In the genomic region with DNA sequence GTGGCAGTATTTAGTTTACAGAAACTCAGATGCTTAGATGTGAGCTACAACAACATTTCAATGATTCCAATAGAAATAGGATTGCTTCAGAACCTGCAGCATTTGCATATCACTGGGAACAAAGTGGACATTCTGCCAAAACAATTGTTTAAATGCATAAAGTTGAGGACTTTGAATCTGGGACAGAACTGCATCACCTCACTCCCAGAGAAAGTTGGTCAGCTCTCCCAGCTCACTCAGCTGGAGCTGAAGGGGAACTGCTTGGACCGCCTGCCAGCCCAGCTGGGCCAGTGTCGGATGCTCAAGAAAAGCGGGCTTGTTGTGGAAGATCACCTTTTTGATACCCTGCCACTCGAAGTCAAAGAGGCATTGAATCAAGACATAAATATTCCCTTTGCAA, we compare ENCODE assay signal across 1 cellular context.
TF ChIP-seq lines count a peak whose summit lies in the region.

No MANE protein-coding gene starts in this region.

TF ChIP-seq in WTC11, 78 proteins besides CTCF, POLR2A, EP300 and RAD21:
- no peak for TF ChIP-seq GABPB1 (CRISPR knock-in tag; IDR thresholded peaks at IDR 0.05)
- TF ChIP-seq, protein P1, sequence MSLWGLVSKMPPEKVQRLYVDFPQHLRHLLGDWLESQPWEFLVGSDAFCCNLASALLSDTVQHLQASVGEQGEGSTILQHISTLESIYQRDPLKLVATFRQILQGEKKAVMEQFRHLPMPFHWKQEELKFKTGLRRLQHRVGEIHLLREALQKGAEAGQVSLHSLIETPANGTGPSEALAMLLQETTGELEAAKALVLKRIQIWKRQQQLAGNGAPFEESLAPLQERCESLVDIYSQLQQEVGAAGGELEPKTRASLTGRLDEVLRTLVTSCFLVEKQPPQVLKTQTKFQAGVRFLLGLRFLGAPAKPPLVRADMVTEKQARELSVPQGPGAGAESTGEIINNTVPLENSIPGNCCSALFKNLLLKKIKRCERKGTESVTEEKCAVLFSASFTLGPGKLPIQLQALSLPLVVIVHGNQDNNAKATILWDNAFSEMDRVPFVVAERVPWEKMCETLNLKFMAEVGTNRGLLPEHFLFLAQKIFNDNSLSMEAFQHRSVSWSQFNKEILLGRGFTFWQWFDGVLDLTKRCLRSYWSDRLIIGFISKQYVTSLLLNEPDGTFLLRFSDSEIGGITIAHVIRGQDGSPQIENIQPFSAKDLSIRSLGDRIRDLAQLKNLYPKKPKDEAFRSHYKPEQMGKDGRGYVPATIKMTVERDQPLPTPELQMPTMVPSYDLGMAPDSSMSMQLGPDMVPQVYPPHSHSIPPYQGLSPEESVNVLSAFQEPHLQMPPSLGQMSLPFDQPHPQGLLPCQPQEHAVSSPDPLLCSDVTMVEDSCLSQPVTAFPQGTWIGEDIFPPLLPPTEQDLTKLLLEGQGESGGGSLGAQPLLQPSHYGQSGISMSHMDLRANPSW (CRISPR knock-in tag; conservative IDR thresholded peaks at IDR 0.05; ENCODE audit: low read depth): no peak
- no peak for TF ChIP-seq NR2C2 (CRISPR knock-in tag; IDR thresholded peaks at IDR 0.05)
- no peak for TF ChIP-seq GRHL2 (CRISPR knock-in tag; IDR thresholded peaks at IDR 0.05; ENCODE audit: insufficient replicate concordance, severe bottlenecking)
- TF ChIP-seq TP53 (CRISPR knock-in tag; IDR thresholded peaks at IDR 0.05): no peak
- TF ChIP-seq IRF2 (CRISPR knock-in tag; IDR thresholded peaks at IDR 0.05; ENCODE audit: borderline replicate concordance, low read depth): no peak
- no peak for TF ChIP-seq JAZF1 (CRISPR knock-in tag; IDR thresholded peaks at IDR 0.05)
- no peak for TF ChIP-seq TEAD4 (CRISPR knock-in tag; IDR thresholded peaks at IDR 0.05)
- no peak for TF ChIP-seq CBFB (CRISPR knock-in tag; IDR thresholded peaks at IDR 0.05; ENCODE audit: low read depth)
- TF ChIP-seq, protein P2, sequence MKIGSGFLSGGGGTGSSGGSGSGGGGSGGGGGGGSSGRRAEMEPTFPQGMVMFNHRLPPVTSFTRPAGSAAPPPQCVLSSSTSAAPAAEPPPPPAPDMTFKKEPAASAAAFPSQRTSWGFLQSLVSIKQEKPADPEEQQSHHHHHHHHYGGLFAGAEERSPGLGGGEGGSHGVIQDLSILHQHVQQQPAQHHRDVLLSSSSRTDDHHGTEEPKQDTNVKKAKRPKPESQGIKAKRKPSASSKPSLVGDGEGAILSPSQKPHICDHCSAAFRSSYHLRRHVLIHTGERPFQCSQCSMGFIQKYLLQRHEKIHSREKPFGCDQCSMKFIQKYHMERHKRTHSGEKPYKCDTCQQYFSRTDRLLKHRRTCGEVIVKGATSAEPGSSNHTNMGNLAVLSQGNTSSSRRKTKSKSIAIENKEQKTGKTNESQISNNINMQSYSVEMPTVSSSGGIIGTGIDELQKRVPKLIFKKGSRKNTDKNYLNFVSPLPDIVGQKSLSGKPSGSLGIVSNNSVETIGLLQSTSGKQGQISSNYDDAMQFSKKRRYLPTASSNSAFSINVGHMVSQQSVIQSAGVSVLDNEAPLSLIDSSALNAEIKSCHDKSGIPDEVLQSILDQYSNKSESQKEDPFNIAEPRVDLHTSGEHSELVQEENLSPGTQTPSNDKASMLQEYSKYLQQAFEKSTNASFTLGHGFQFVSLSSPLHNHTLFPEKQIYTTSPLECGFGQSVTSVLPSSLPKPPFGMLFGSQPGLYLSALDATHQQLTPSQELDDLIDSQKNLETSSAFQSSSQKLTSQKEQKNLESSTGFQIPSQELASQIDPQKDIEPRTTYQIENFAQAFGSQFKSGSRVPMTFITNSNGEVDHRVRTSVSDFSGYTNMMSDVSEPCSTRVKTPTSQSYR (CRISPR knock-in tag; IDR thresholded peaks at IDR 0.05): no peak
- no peak for TF ChIP-seq KAT7 (CRISPR knock-in tag; IDR thresholded peaks at IDR 0.05; ENCODE audit: borderline replicate concordance)
- TF ChIP-seq, protein P3, sequence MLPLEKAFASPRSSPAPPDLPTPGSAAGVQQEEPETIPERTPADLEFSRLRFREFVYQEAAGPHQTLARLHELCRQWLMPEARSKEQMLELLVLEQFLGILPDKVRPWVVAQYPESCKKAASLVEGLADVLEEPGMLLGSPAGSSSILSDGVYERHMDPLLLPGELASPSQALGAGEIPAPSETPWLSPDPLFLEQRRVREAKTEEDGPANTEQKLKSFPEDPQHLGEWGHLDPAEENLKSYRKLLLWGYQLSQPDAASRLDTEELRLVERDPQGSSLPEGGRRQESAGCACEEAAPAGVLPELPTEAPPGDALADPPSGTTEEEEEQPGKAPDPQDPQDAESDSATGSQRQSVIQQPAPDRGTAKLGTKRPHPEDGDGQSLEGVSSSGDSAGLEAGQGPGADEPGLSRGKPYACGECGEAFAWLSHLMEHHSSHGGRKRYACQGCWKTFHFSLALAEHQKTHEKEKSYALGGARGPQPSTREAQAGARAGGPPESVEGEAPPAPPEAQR (CRISPR knock-in tag; IDR thresholded peaks at IDR 0.05): no peak
- no peak for TF ChIP-seq ZNF396 (CRISPR knock-in tag; IDR thresholded peaks at IDR 0.05; ENCODE audit: borderline replicate concordance)
